ENCODE assay signal across 21 cellular contexts in the genomic region with DNA sequence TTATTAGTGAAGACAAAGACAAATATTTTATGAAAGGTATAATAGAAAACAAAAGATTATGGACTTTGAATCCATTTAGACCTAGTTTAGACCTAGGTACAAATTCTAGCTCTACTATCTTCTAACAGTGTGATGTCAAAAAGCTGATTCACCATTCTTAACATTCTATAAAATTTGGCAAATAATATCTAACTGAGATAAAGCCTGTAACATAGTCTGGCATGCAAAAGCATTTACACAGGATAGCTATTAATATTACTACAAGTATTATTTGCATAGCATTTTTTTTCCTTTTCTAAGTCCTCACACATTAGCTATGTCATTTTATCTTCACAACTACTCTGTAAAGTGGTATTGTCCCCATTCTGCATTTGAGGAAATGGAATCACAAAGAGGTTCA.
"Had no signal": no experiment of that assay in that cellular context is flagged by ENCODE, and none has a peak within 500 bp of the region (broad histone marks: within the 10 kb centered on the region; RNA-seq: fewer than 3 reads in every experiment).

No MANE protein-coding gene starts in this region.

- H3K4me3 ChIP-seq: mucosa of descending colon, right atrium auricular region, spleen, tibial nerve had no signal

- H3K27me3 Mint-ChIP-seq: activated CD4-positive, alpha-beta T cell treated with anti-CD3 and anti-CD28 coated beads for 36 hours; activated CD8-positive, alpha-beta memory T cell treated with anti-CD3 and anti-CD28 coated beads, Interleukin-2, amount 10 ng/mL, durations not matched to agents 7 days and 5 days; activated naive CD4-positive, alpha-beta T cell treated with anti-CD3 and anti-CD28 coated beads, Interleukin-2, amount 50 U/mL, for 24 hours; activated naive CD8-positive, alpha-beta T cell treated with anti-CD3 and anti-CD28 coated beads, Interleukin-2, amount 50 U/mL, for 24 hours; brain; natural killer cell treated with Interleukin-12 subunit alpha and Interleukin-12 subunit beta and Interleukin-15 and Interleukin-18, amount 100 ng/mL, for 72 hours had no signal

- H3K9me3 ChIP-seq: mucosa of descending colon, right atrium auricular region, spleen, tibial nerve had no signal

- H3K4me1 Mint-ChIP-seq: activated CD4-positive, alpha-beta T cell treated with anti-CD3 and anti-CD28 coated beads for 36 hours; activated CD8-positive, alpha-beta memory T cell treated with anti-CD3 and anti-CD28 coated beads, Interleukin-2, amount 10 ng/mL, durations not matched to agents 7 days and 5 days; activated naive CD4-positive, alpha-beta T cell treated with anti-CD3 and anti-CD28 coated beads, Interleukin-2, amount 50 U/mL, for 24 hours; activated naive CD8-positive, alpha-beta T cell treated with anti-CD3 and anti-CD28 coated beads, Interleukin-2, amount 50 U/mL, for 24 hours had no signal

- DNase-seq: activated CD4-positive, alpha-beta T cell treated with anti-CD3 and anti-CD28 coated beads for 36 hours; activated CD4-positive, CD25-positive, alpha-beta regulatory T cell; activated CD8-positive, alpha-beta memory T cell treated with anti-CD3 and anti-CD28 coated beads, Interleukin-2, amount 10 ng/mL, durations not matched to agents 7 days and 5 days; activated CD8-positive, alpha-beta T cell treated with anti-CD3 and anti-CD28 coated beads, Interleukin-2, amount 10 ng/mL, durations not matched to agents 7 days and 5 days; activated naive CD8-positive, alpha-beta T cell treated with anti-CD3 and anti-CD28 coated beads, Interleukin-2, amount 50 U/mL, for 24 hours; activated T-cell treated with anti-CD3 and anti-CD28 coated beads, Interleukin-2, amount 50 U/mL, for 48 hours; anterior cingulate cortex; cortex of kidney; foreskin melanocyte; left cardiac atrium; left ventricle myocardium superior; mucosa of descending colon; spleen; stimulated activated naive CD4-positive, alpha-beta T cell treated with Interleukin-2 at 50 U/mL for 16 hours had no signal

- H3K4me3 Mint-ChIP-seq: activated CD4-positive, alpha-beta T cell treated with anti-CD3 and anti-CD28 coated beads for 36 hours; activated CD8-positive, alpha-beta memory T cell treated with anti-CD3 and anti-CD28 coated beads, Interleukin-2, amount 10 ng/mL, durations not matched to agents 7 days and 5 days; activated CD8-positive, alpha-beta T cell treated with anti-CD3 and anti-CD28 coated beads, Interleukin-2, amount 10 ng/mL, durations not matched to agents 7 days and 5 days; activated naive CD4-positive, alpha-beta T cell treated with anti-CD3 and anti-CD28 coated beads, Interleukin-2, amount 50 U/mL, for 24 hours; activated naive CD8-positive, alpha-beta T cell treated with anti-CD3 and anti-CD28 coated beads, Interleukin-2, amount 50 U/mL, for 24 hours; brain; natural killer cell treated with Interleukin-12 subunit alpha and Interleukin-12 subunit beta and Interleukin-15 and Interleukin-18, amount 100 ng/mL, for 72 hours; T-helper 2 cell treated with Interferon-gamma antibody and Interleukin-4, amounts not matched to agents 5 μg/mL and 100 μg/mL, for 36 hours had no signal

- H3K4me1 ChIP-seq: right atrium auricular region, spleen, tibial nerve had no signal

- H3K27ac ChIP-seq: right atrium auricular region, spleen, tibial nerve had no signal

- H3K27me3 ChIP-seq: right atrium auricular region, spleen, tibial nerve had no signal

- H3K27ac Mint-ChIP-seq: activated CD4-positive, alpha-beta T cell treated with anti-CD3 and anti-CD28 coated beads for 36 hours; activated CD8-positive, alpha-beta memory T cell treated with anti-CD3 and anti-CD28 coated beads, Interleukin-2, amount 10 ng/mL, durations not matched to agents 7 days and 5 days; activated CD8-positive, alpha-beta T cell treated with anti-CD3 and anti-CD28 coated beads, Interleukin-2, amount 10 ng/mL, durations not matched to agents 7 days and 5 days; activated naive CD4-positive, alpha-beta T cell treated with anti-CD3 and anti-CD28 coated beads, Interleukin-2, amount 50 U/mL, for 24 hours; activated naive CD8-positive, alpha-beta T cell treated with anti-CD3 and anti-CD28 coated beads, Interleukin-2, amount 50 U/mL, for 24 hours; activated T-helper 2 cell treated with anti-CD3 and anti-CD28 coated beads, Interferon-gamma antibody, Interleukin-2, Interleukin-4, amounts not matched to agents 10 μg/mL and 5 μg/mL and 100 μg/mL, durations not matched to agents 14 hours and 24 hours and 36 hours; brain; natural killer cell treated with Interleukin-12 subunit alpha and Interleukin-12 subunit beta and Interleukin-15 and Interleukin-18, amount 100 ng/mL, for 72 hours; T-helper 2 cell treated with Interferon-gamma antibody and Interleukin-4, amounts not matched to agents 5 μg/mL and 100 μg/mL, for 36 hours had no signal

- ATAC-seq: activated CD4-positive, alpha-beta T cell treated with anti-CD3 and anti-CD28 coated beads for 36 hours; activated CD8-positive, alpha-beta memory T cell treated with anti-CD3 and anti-CD28 coated beads, Interleukin-2, amount 10 ng/mL, durations not matched to agents 7 days and 5 days; activated CD8-positive, alpha-beta T cell treated with anti-CD3 and anti-CD28 coated beads, Interleukin-2, amount 10 ng/mL, durations not matched to agents 7 days and 5 days; activated naive CD8-positive, alpha-beta T cell treated with anti-CD3 and anti-CD28 coated beads, Interleukin-2, amount 50 U/mL, for 24 hours; left ventricle myocardium superior; mucosa of descending colon; natural killer cell treated with Interleukin-12 subunit alpha and Interleukin-12 subunit beta and Interleukin-15 and Interleukin-18, amount 100 ng/mL, for 72 hours had no signal

- H3K36me3 ChIP-seq: right atrium auricular region, spleen, tibial nerve had no signal

- H3K36me3 Mint-ChIP-seq: activated CD8-positive, alpha-beta memory T cell treated with anti-CD3 and anti-CD28 coated beads, Interleukin-2, amount 10 ng/mL, durations not matched to agents 7 days and 5 days; activated naive CD4-positive, alpha-beta T cell treated with anti-CD3 and anti-CD28 coated beads, Interleukin-2, amount 50 U/mL, for 24 hours; brain had no signal
